23 cellular contexts compared by ENCODE assay signal in the genomic region with DNA sequence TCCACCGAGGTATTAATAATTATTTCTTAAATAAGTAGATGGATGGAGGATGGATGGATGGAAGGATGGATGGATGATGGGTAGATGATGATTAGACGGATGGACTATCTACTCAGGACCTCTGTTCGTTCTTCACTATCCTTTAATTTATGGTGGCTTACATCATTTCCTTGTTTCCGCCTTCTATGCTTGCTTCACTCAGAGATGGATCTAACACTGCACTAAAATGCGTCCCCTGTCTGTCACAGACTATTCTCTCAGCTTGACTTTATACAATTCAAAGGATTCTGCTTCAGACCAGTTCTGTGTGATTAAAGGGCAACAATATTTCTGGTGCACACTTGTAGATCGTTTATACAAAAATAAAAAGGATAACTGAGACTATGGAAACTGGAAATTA.
"Had no signal": no experiment of that assay in that cellular context is flagged by ENCODE, and none has a peak within 500 bp of the region (broad histone marks: within the 10 kb centered on the region; RNA-seq: fewer than 3 reads in every experiment).

No MANE protein-coding gene starts in this region.

- H3K27me3 ChIP-seq: brain microvascular endothelial cell, dorsolateral prefrontal cortex had no signal

- H3K4me3 ChIP-seq: coronary artery, dorsolateral prefrontal cortex had no signal

- H3K27ac ChIP-seq: brain microvascular endothelial cell, coronary artery, dorsolateral prefrontal cortex, WERI-Rb-1 had no signal

- ATAC-seq: activated CD4-positive, CD25-positive, alpha-beta regulatory T cell treated with anti-CD3 and anti-CD28 coated beads, Interleukin-2, amount 50 U/mL, for 24 hours; activated CD8-positive, alpha-beta T cell treated with anti-CD3 and anti-CD28 coated beads for 36 hours; activated T-cell treated with anti-CD3 and anti-CD28 coated beads, Interleukin-2, amount 50 U/mL, for 4 hours; activated T-helper 17 cell treated with anti-CD3 and anti-CD28 coated beads, Interleukin-2, amount 50 U/mL, for 72 hours; esophagus mucosa had no signal

- H3K36me3 ChIP-seq: brain microvascular endothelial cell, WERI-Rb-1 had no signal

- DNase-seq: activated B cell treated with CpG ODN at 0.5 μM for 24 hours; activated CD4-positive, alpha-beta T cell treated with anti-CD3 and anti-CD28 coated beads for 48 hours; activated CD4-positive, alpha-beta T cell treated with anti-CD3 and anti-CD28 coated beads, Interleukin-2, amount 50 U/mL, for 1 hour; activated CD4-positive, alpha-beta T cell treated with anti-CD3 and anti-CD28 coated beads, Interleukin-2, amount 50 U/mL, for 48 hours; activated CD8-positive, alpha-beta T cell treated with anti-CD3 and anti-CD28 coated beads for 36 hours; activated effector memory CD4-positive, alpha-beta T cell treated with Interleukin-2 at 50 U/mL for 16 hours; activated gamma-delta T cell treated with Interleukin-2 at 50 U/mL for 16 hours; activated naive CD4-positive, alpha-beta T cell treated with anti-CD3 and anti-CD28 coated beads, Interleukin-2, amount 50 U/mL, for 16 hours; activated naive CD4-positive, alpha-beta T cell treated with Interleukin-2 at 50 U/mL for 16 hours; activated T-cell treated with anti-CD3 and anti-CD28 coated beads, Interleukin-2, amount 50 U/mL, for 4 hours; amniotic stem cell; anterior cingulate cortex; brain microvascular endothelial cell; dorsolateral prefrontal cortex; effector memory CD4-positive, alpha-beta T cell; endodermal cell; foreskin fibroblast; T1000; WERI-Rb-1 had no signal
